In the genomic region with DNA sequence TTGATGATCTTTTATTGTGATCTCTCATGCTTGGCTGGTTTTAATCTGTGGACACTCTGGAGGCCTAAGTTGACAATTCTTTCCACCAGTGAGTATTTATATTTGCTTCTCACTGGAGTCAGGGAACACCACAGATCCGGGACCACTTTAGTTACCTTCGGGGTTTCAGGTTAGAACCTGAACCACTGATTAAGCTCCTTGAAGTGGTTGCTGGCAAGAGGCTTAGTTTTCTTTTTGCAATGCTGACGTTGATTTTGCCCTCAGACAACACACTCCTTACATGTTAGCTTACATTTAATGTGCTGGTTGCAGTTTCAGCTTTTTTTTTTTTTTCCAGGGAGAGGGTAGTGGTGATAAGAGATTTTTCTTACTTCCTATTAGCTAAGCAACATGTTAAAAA, we compare ENCODE assay signal across 17 cellular contexts. TPM values are rescaled to one million over a fixed set of nuclear protein-coding genes. Genes with fewer than 3 reads are reported as not detected.
DNase-seq lines count a peak whose midpoint lies in the region; ATAC-seq and TF ChIP-seq lines count a peak whose summit lies in the region.
"Had no signal": no experiment of that assay in that cellular context is flagged by ENCODE, and none has a peak within 500 bp of the region (broad histone marks: within the 10 kb centered on the region; RNA-seq: fewer than 3 reads in every experiment).

No MANE protein-coding gene starts in this region.

- H3K79me2 ChIP-seq in mammary epithelial cell (ENCODE audit: insufficient read depth, low read length), result no peaks in the 10 kb centered on the region

- H3K36me3 ChIP-seq in mammary epithelial cell (ENCODE audit: insufficient read depth, low read length), result no peaks in the 10 kb centered on the region
- no peaks in the 10 kb centered on the region for H3K36me3 ChIP-seq in breast epithelium
- no peaks in the 10 kb centered on the region for H3K36me3 ChIP-seq in upper lobe of right lung
- H3K36me3 ChIP-seq in CD4-positive, alpha-beta memory T cell (ENCODE audit: insufficient read depth, low read length), result no peaks in the 10 kb centered on the region

- no peak overlapping the region for H3K27ac Mint-ChIP-seq in CD4-positive, alpha-beta memory T cell
- H3K27ac Mint-ChIP-seq: CD4-positive, alpha-beta T cell; H9 had no signal

- H3K4me1 ChIP-seq in mammary epithelial cell (ENCODE audit: insufficient read depth, low read length) (no peaks in the 10 kb centered on the region), breast epithelium (no peaks in the 10 kb centered on the region), upper lobe of right lung (no peaks in the 10 kb centered on the region)
- H3K4me1 ChIP-seq in CD4-positive, alpha-beta memory T cell (ENCODE audit: insufficient read depth, low read length), result no peaks in the 10 kb centered on the region
- H3K4me1 ChIP-seq: A549 had no signal

- DNase-seq in DMS53 (lab: John Stamatoyannopoulos, UW) (peak; percentile 8), DMS53 treated with DMSO at 0.1 percent for 48 hours (lab: John Stamatoyannopoulos, UW; ENCODE audit: unreplicated experiment) (no peak), mammary epithelial cell (peak; percentile 4), breast epithelium (ENCODE audit: low spot score in 2 of 2) (no peak), RPMI8226 (peak; percentile 3), upper lobe of right lung (no peak)
- no peak for DNase-seq in CD4-positive, alpha-beta memory T cell
- DNase-seq: AML-193; Calu3; CD4-positive, alpha-beta T cell; H9; IMR-90 had no signal

- dilution Hi-C loops in mammary epithelial cell (cut with HindIII; ENCODE audit: low sequenced_read_pairs), result no loop called here

- no peaks in the 10 kb centered on the region for H4K20me1 ChIP-seq in mammary epithelial cell (ENCODE audit: insufficient read depth, low read length)

- no peak overlapping the region for H3K4me2 ChIP-seq in mammary epithelial cell (ENCODE audit: insufficient read depth, low read depth, low read length)
- H3K4me2 ChIP-seq: A549 had no signal

- H3K27ac ChIP-seq in mammary epithelial cell (ENCODE audit: insufficient read depth, low read depth, low read length) (no peak overlapping the region), breast epithelium (no peak overlapping the region), upper lobe of right lung (no peak overlapping the region)
- no peak overlapping the region for H3K27ac ChIP-seq in CD4-positive, alpha-beta memory T cell (ENCODE audit: low read depth, low read length)
- H3K27ac ChIP-seq: 22Rv1, A549, C4-2B, HL-60 had no signal

- H3K9ac ChIP-seq in mammary epithelial cell (ENCODE audit: insufficient read depth, low read length), result no peak overlapping the region

- intact Hi-C loops in mammary epithelial cell (cut with micrococcal nuclease) (no loop called here), breast epithelium (cut with DNase I; ENCODE audit: low total_unique reads) (no loop called here), upper lobe of right lung (cut with DNase I) (no loop called here)
- intact Hi-C loops in CD4-positive, alpha-beta memory T cell (cut with micrococcal nuclease), result no loop called here

- no peaks in the 10 kb centered on the region for H3K4me1 Mint-ChIP-seq in CD4-positive, alpha-beta memory T cell
- H3K4me1 Mint-ChIP-seq: H9 had no signal

- POLR2A ChIA-PET in CD4-positive, alpha-beta memory T cell (lab: Charles Lee; ENCODE audit: partially characterized antibody), result no interaction called here

- H3K4me3 ChIP-seq in mammary epithelial cell (replicated peaks in 1 of 3; ENCODE audit: insufficient read depth in 1 of 3, low read depth in 2 of 3, low read length in 3 of 3) (no peak overlapping the region), breast epithelium (no peak overlapping the region), upper lobe of right lung (no peak overlapping the region)
- H3K4me3 ChIP-seq in CD4-positive, alpha-beta memory T cell (ENCODE audit: low read length in 2 of 2), result no peak overlapping the region
- H3K4me3 ChIP-seq: A549 had no signal

- H3K9me3 ChIP-seq in mammary epithelial cell (replicated peaks; ENCODE audit: insufficient read depth, low read length) (no peaks in the 10 kb centered on the region), breast epithelium (no peaks in the 10 kb centered on the region), upper lobe of right lung (no peaks in the 10 kb centered on the region)
- no peaks in the 10 kb centered on the region for H3K9me3 ChIP-seq in CD4-positive, alpha-beta memory T cell (ENCODE audit: control insufficient read depth in 1 of 2, low read length in 2 of 2)
- H3K9me3 ChIP-seq: A549 had no signal

- peaks cover 0 to 2% (median 0%) of the 10 kb centered on the region in 8 donors for H3K9me3 Mint-ChIP-seq in CD4-positive, alpha-beta memory T cell
- H3K9me3 Mint-ChIP-seq: CD4-positive, alpha-beta T cell had no signal

- H3K4me3 Mint-ChIP-seq in CD4-positive, alpha-beta memory T cell, result no peak overlapping the region
- H3K4me3 Mint-ChIP-seq: CD4-positive, alpha-beta T cell; H9 had no signal

- no peaks in the 10 kb centered on the region for H3K36me3 Mint-ChIP-seq in CD4-positive, alpha-beta memory T cell

- ATAC-seq in upper lobe of right lung (peak; percentile 55), HG03378 (IDR thresholded peaks at IDR 0.05; ENCODE audit: unreplicated experiment) (no peak)
- ATAC-seq: A549 had no signal

- no peak overlapping the region for H2AFZ ChIP-seq in mammary epithelial cell (ENCODE audit: low read depth, low read length)

- TF ChIP-seq POLR2A in breast epithelium (IDR thresholded peaks at IDR 0.05), result no peak

- peaks cover 7 to 10% of the 10 kb centered on the region in 2 donors for H3K27me3 Mint-ChIP-seq in CD4-positive, alpha-beta memory T cell

- in situ Hi-C loops in mammary epithelial cell (cut with MboI; ENCODE audit: low sequenced_read_pairs in 2 of 2), result no loop called here

- TF ChIP-seq CTCF in mammary epithelial cell (conservative IDR thresholded peaks at IDR 0.05 in 1 of 2, IDR thresholded peaks at IDR 0.05 in 1 of 2; ENCODE audit: extremely low read depth in 1 of 2, insufficient read depth in 1 of 2, low read depth in 1 of 2, low read length in 2 of 2), result no peak
- no peak for TF ChIP-seq CTCF in breast epithelium (IDR thresholded peaks at IDR 0.05)
- TF ChIP-seq CTCF in upper lobe of right lung (IDR thresholded peaks at IDR 0.05), result no peak

- 19% methylated on average over 3 of the region's 3 CpGs for WGBS in mammary epithelial cell (ENCODE audit: low coverage, missing lambda C conversion rate)

- H3K27me3 ChIP-seq in mammary epithelial cell (ENCODE audit: insufficient read depth, low read length), result peaks cover 2% of the 10 kb centered on the region
- no peaks in the 10 kb centered on the region for H3K27me3 ChIP-seq in breast epithelium
- no peaks in the 10 kb centered on the region for H3K27me3 ChIP-seq in upper lobe of right lung
- H3K27me3 ChIP-seq in CD4-positive, alpha-beta memory T cell (ENCODE audit: insufficient read depth, low read length), result no peaks in the 10 kb centered on the region

- CTCF ChIA-PET in mammary epithelial cell (lab: Charles Lee; ENCODE audit: low non-redundant PET), result no interaction called here
- CTCF ChIA-PET in CD4-positive, alpha-beta memory T cell (lab: Charles Lee; ENCODE audit: partially characterized antibody), result interaction anchor here (0.7 kb wide), 1 partner anchor 106 kb away, joined by 3 read pairs; no protein-coding TSS in a partner anchor

- BruUV-seq in mammary epithelial cell (replicated peaks; lab: Mats Ljungman, UMichigan), result no TSS peak

RNA-seq across cellular contexts. Expression of a gene that starts 10.5 kb away (rescaled TPM):
- total RNA-seq in mammary epithelial cell (10 to 100 TPM; 18.7 to 31.2 TPM), breast epithelium (10 to 100 TPM; 27.5 to 68.0 (median 38.3) TPM), upper lobe of right lung (47.4 TPM)
- polyA plus RNA-seq in mammary epithelial cell, result 20.6 TPM
- 3.9 TPM for polyA minus RNA-seq in mammary epithelial cell
- 10 to 100 TPM; 39.8 to 45.3 TPM for total RNA-seq in CD4-positive, alpha-beta memory T cell
- 10 to 100 TPM; 23.4 to 34.2 TPM for polyA plus RNA-seq in CD4-positive, alpha-beta memory T cell

Comparison
In these comparisons a context has a peak if more than half of its experiments do, and no peak if none do; other contexts are left out.
1. DNase-seq: peak in DMS53 (single experiment), mammary epithelial cell (single experiment) and RPMI8226 (single experiment); none in DMS53 treated with DMSO at 0.1 percent for 48 hours (single experiment), breast epithelium (0 of 2), upper lobe of right lung (single experiment) and CD4-positive, alpha-beta memory T cell (0 of 5).